ENCODE assay signal across 1 cellular context in the genomic region with DNA sequence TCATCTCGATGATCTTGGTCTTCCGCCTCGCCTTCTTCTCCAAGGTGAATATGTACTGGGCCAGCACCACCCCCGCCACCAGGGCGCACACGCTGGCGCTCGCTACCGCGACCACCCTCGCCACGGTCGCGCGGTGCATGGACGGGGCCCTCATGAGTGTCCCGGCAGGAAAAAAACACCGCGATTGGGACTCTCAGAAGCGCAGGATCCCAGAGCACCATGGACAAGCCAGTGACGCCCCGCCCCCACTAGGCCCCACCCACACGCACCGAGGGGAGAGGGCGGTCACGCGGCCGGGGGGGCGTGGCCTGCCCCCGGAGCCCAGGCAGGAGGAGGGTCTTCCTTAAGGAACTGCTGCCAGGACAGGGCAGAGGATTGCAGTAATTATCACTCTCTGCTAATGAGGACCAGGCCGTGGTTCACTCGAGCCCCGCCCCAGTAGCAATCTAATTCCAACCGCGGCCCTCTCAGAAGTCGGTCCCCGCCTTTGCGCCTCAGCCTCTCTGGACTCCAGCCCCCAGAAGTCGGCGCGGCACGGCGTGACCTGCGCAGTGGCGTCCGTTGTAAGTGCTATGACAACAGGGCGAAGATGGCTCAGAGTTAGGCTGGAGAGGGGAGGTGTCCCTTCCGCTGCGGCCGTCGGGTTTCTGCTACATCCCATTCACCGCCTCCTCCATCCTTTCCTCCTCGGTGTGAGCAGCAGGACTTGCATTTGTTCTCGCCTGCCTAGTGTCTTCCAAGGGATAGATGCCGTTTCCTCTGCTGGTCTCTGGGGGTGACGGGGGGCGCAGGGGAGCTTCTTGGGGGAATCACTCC.
A peak's percentile ranks its signal among the peaks of the same experiment; 100 is the strongest.
TF ChIP-seq lines count a peak whose summit lies in the region.

A gene (plus strand): TSS at position 575 of the 816 bp plus-strand sequence. CDS start 16,689 bp downstream, outside the sequence.

TF ChIP-seq in liver, 16 proteins besides CTCF, POLR2A, EP300 and RAD21 (continued from another document):
- TF ChIP-seq, protein P1, sequence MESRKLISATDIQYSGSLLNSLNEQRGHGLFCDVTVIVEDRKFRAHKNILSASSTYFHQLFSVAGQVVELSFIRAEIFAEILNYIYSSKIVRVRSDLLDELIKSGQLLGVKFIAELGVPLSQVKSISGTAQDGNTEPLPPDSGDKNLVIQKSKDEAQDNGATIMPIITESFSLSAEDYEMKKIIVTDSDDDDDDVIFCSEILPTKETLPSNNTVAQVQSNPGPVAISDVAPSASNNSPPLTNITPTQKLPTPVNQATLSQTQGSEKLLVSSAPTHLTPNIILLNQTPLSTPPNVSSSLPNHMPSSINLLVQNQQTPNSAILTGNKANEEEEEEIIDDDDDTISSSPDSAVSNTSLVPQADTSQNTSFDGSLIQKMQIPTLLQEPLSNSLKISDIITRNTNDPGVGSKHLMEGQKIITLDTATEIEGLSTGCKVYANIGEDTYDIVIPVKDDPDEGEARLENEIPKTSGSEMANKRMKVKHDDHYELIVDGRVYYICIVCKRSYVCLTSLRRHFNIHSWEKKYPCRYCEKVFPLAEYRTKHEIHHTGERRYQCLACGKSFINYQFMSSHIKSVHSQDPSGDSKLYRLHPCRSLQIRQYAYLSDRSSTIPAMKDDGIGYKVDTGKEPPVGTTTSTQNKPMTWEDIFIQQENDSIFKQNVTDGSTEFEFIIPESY (IDR thresholded peaks at IDR 0.05), result no peak
- TF ChIP-seq, protein P2, sequence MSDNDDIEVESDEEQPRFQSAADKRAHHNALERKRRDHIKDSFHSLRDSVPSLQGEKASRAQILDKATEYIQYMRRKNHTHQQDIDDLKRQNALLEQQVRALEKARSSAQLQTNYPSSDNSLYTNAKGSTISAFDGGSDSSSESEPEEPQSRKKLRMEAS (IDR thresholded peaks at IDR 0.05), result peak; percentile 53
